Comparison of ENCODE assay signal across 39 cellular contexts in genomic region chr16:88629835-88630234, GRCh38. TPM values are rescaled to one million over a fixed set of nuclear protein-coding genes. Genes with fewer than 3 reads are reported as not detected.
"Had no signal": no experiment of that assay in that cellular context is flagged by ENCODE, and none has a peak within 500 bp of the region (broad histone marks: within the 10 kb centered on the region; RNA-seq: fewer than 3 reads in every experiment).

No MANE protein-coding gene starts in this region.

- H3K27ac ChIP-seq: adrenal gland, body of pancreas, breast epithelium, Peyer's patch, WERI-Rb-1 had no signal

- H3K9me3 ChIP-seq: adrenal gland, body of pancreas, breast epithelium, MG63, Peyer's patch had no signal

- ATAC-seq: activated CD8-positive, alpha-beta T cell treated with anti-CD3 and anti-CD28 coated beads for 36 hours; activated T-cell treated with anti-CD3 and anti-CD28 coated beads, Interleukin-2, amount 50 U/mL, for 4 hours; body of pancreas; PC-3; Right ventricle myocardium inferior; SK-N-SH treated with all-trans-retinoic acid at 6 μM for 48 hours; T-cell had no signal

- H3K4me3 Mint-ChIP-seq: activated CD8-positive, alpha-beta T cell treated with anti-CD3 and anti-CD28 coated beads for 36 hours; activated T-cell treated with anti-CD3 and anti-CD28 coated beads, Interleukin-2, amount 50 U/mL, for 4 hours; activated T-helper 1 cell treated with anti-CD3 and anti-CD28 coated beads, Interleukin-12 subunit alpha, Interleukin-12 subunit beta, Interleukin-2, Interleukin-4 antibody, amounts not matched to agents 30 ng/mL and 10 ng/mL and 1 ng/mL, durations not matched to agents 14 hours and 24 hours and 36 hours; T-cell had no signal

- H3K27me3 Mint-ChIP-seq: activated CD8-positive, alpha-beta T cell treated with anti-CD3 and anti-CD28 coated beads for 36 hours; T-cell had no signal

- H3K27ac Mint-ChIP-seq: activated CD8-positive, alpha-beta T cell treated with anti-CD3 and anti-CD28 coated beads for 36 hours; activated T-helper 1 cell treated with anti-CD3 and anti-CD28 coated beads, Interleukin-12 subunit alpha, Interleukin-12 subunit beta, Interleukin-2, Interleukin-4 antibody, amounts not matched to agents 30 ng/mL and 10 ng/mL and 1 ng/mL, durations not matched to agents 14 hours and 24 hours and 36 hours; T-cell had no signal

- H3K4me3 ChIP-seq: adrenal gland, body of pancreas, breast epithelium, MG63, Peyer's patch had no signal

- H3K36me3 ChIP-seq: MG63 had no signal

- H3K9me3 Mint-ChIP-seq: activated CD8-positive, alpha-beta T cell treated with anti-CD3 and anti-CD28 coated beads for 36 hours; activated T-cell treated with anti-CD3 and anti-CD28 coated beads, Interleukin-2, amount 50 U/mL, for 4 hours; activated T-helper 1 cell treated with anti-CD3 and anti-CD28 coated beads, Interleukin-12 subunit alpha, Interleukin-12 subunit beta, Interleukin-2, Interleukin-4 antibody, amounts not matched to agents 30 ng/mL and 10 ng/mL and 1 ng/mL, durations not matched to agents 14 hours and 24 hours and 36 hours; T-cell had no signal

- H3K4me1 ChIP-seq: body of pancreas had no signal

- H3K27me3 ChIP-seq: adrenal gland, body of pancreas, breast epithelium, MG63, Peyer's patch had no signal

- DNase-seq: activated CD4-positive, alpha-beta T cell treated with anti-CD3 and anti-CD28 coated beads for 1 hour; activated CD4-positive, alpha-beta T cell treated with anti-CD3 and anti-CD28 coated beads for 48 hours; activated CD4-positive, alpha-beta T cell treated with anti-CD3 and anti-CD28 coated beads, Interleukin-2, amount 50 U/mL, for 4 hours; activated CD4-positive, CD25-positive, alpha-beta regulatory T cell; activated CD8-positive, alpha-beta memory T cell treated with anti-CD3 and anti-CD28 coated beads, Interleukin-2, amount 50 U/mL, for 4 hours; activated CD8-positive, alpha-beta T cell treated with anti-CD3 and anti-CD28 coated beads for 36 hours; activated gamma-delta T cell treated with Interleukin-2 at 50 U/mL for 16 hours; activated naive CD4-positive, alpha-beta T cell treated with anti-CD3 and anti-CD28 coated beads, Interleukin-2, amount 50 U/mL, for 16 hours; activated T-cell treated with anti-CD3 and anti-CD28 coated beads for 4 hours; activated T-cell treated with anti-CD3 and anti-CD28 coated beads, Interleukin-2, amount 50 U/mL, for 4 hours; adrenal gland; body of pancreas; cerebellar nuclear complex; Kasumi-1; KG1; MG63; NCI-H1092; NCI-H1436 treated with DMSO at 0.1 percent for 48 hours; NCI-H187; NCI-H2029 treated with DMSO at 0.1 percent for 48 hours; NCI-H2107; NCI-H2171; NCI-H510A; NCI-H526; NCI-H748 treated with DMSO at 0.1 percent for 48 hours; NK-92 treated with Interleukin-12 subunit alpha and Interleukin-12 subunit beta, amount 100 ng/mL, for 24 hours; PC-3; Peyer's patch; RPMI8226; SIG-M5; T-cell; T1000; WERI-Rb-1 had no signal

RNA-seq across cellular contexts. Expression of gene IL17C, which starts 8.5 kb away (rescaled TPM):
- total RNA-seq: activated T-cell treated with anti-CD3 and anti-CD28 coated beads, Interleukin-2, amount 50 U/mL, for 4 hours; activated T-helper 1 cell treated with anti-CD3 and anti-CD28 coated beads, Interleukin-12 subunit alpha, Interleukin-12 subunit beta, Interleukin-2, Interleukin-4 antibody, amounts not matched to agents 30 ng/mL and 10 ng/mL and 1 ng/mL, durations not matched to agents 14 hours and 24 hours and 36 hours; adrenal gland; body of pancreas; breast epithelium; cardiac septum; PC-3; Peyer's patch; Right ventricle myocardium inferior; SK-MEL-5 had no signal
- polyA plus RNA-seq: adrenal gland had no signal

RNA-seq across cellular contexts. Expression of gene CYBA, which starts 21.0 kb away (rescaled TPM):
- total RNA-seq: PC-3 had no signal

RNA-seq across cellular contexts. Expression of gene SNAI3, which starts 56.5 kb away (rescaled TPM):
- total RNA-seq: SK-MEL-5 had no signal
